ENCODE assay signal across 15 cellular contexts in genomic region chr1:64584479-64584878, GRCh38.
DNase-seq lines count a peak whose midpoint lies in the region; ATAC-seq, FAIRE-seq and TF ChIP-seq lines count a peak whose summit lies in the region.
"Had no signal": no experiment of that assay in that cellular context is flagged by ENCODE, and none has a peak within 500 bp of the region (broad histone marks: within the 10 kb centered on the region; RNA-seq: fewer than 3 reads in every experiment).

No MANE protein-coding gene starts in this region.

- H3K27me3 ChIP-seq in DND-41 (ENCODE audit: insufficient read depth, low read length, poor library complexity) (no peaks in the 10 kb centered on the region), bronchial epithelial cell (ENCODE audit: control insufficient read depth, insufficient read depth, low read length) (no peaks in the 10 kb centered on the region)

- H2AFZ ChIP-seq in DND-41 (ENCODE audit: low read depth, low read length) = no peak overlapping the region

- ATAC-seq in DND-41 (ENCODE audit: insufficient read depth, low read depth) (no peak), mucosa of descending colon (peak; percentile 49)
- ATAC-seq: natural killer cell treated with Interleukin-12 subunit alpha and Interleukin-12 subunit beta and Interleukin-15 and Interleukin-18, amount 100 ng/mL, for 72 hours; right cardiac atrium; stimulated activated naive CD8-positive, alpha-beta T cell treated with anti-CD3 and anti-CD28 coated beads, Interleukin-15, amount 100 ng/mL, for 72 hours; T-cell had no signal

- no peak overlapping the region for H3K4me3 ChIP-seq in DND-41 (ENCODE audit: low read depth in 1 of 2, low read length in 2 of 2)
- H3K4me3 ChIP-seq in LNCaP clone FGC (ENCODE audit: low read depth, low read length) = no peak overlapping the region
- no peak overlapping the region for H3K4me3 ChIP-seq in bronchial epithelial cell (ENCODE audit: low read depth, low read length)
- no peak overlapping the region for H3K4me3 ChIP-seq in mucosa of descending colon

- no peaks in the 10 kb centered on the region for H4K20me1 ChIP-seq in DND-41 (ENCODE audit: insufficient read depth, low read length)

- intact Hi-C loops in mucosa of descending colon (cut with DNase I, micrococcal nuclease) = no loop called here

- H3K27ac ChIP-seq in DND-41 (ENCODE audit: low read length) = no peak overlapping the region
- H3K27ac ChIP-seq: KMS-11 had no signal

- H3K9me3 ChIP-seq in DND-41 (ENCODE audit: insufficient read depth, low read length, severe bottlenecking) (no peaks in the 10 kb centered on the region), mucosa of descending colon (no peaks in the 10 kb centered on the region)

- no peak overlapping the region for H3K4me2 ChIP-seq in DND-41 (ENCODE audit: insufficient read depth, low read length)
- H3K4me2 ChIP-seq: KMS-11 had no signal

- FAIRE-seq in bronchial epithelial cell (lab: Jason Lieb, UNC) = no peak

- H3K36me3 ChIP-seq in DND-41 (ENCODE audit: insufficient read depth, low read length) = no peaks in the 10 kb centered on the region
- no peaks in the 10 kb centered on the region for H3K36me3 ChIP-seq in bronchial epithelial cell (ENCODE audit: control insufficient read depth, insufficient read depth, low read length)
- no peaks in the 10 kb centered on the region for H3K36me3 ChIP-seq in mucosa of descending colon (ENCODE audit: low read depth)

- TF ChIP-seq CTCF in DND-41 (IDR thresholded peaks at IDR 0.05; ENCODE audit: borderline replicate concordance, extremely low read depth, low read length, poor library complexity, severe bottlenecking) (peak; percentile 5), LNCaP clone FGC (IDR thresholded peaks at IDR 0.05; ENCODE audit: control insufficient read depth, extremely low read depth, insufficient read depth) (peak; percentile 46), bronchial epithelial cell (IDR thresholded peaks at IDR 0.05; ENCODE audit: insufficient read depth, low read length, severe bottlenecking) (peak; percentile 48), mucosa of descending colon (IDR thresholded peaks at IDR 0.05) (peak; percentile 10)

- no peak for DNase-seq in DND-41
- no peak for DNase-seq in LNCaP clone FGC (ENCODE audit: low read depth)
- peak; percentile 42 for DNase-seq in bronchial epithelial cell (ENCODE audit: low read depth)
- peak in 1 of 3 donors; percentile 29 for DNase-seq in mucosa of descending colon
- no peak for DNase-seq in stimulated activated CD4-positive, alpha-beta T cell treated with anti-CD3 and anti-CD28 coated beads, Interleukin-12 subunit alpha, Interleukin-12 subunit beta, amount 100 ng/mL, for 4 hours
- DNase-seq in effector CD4-positive, alpha-beta T cell = no peak
- no peak for DNase-seq in NCI-H526 (lab: John Stamatoyannopoulos, UW)
- DNase-seq: activated CD4-positive, alpha-beta T cell treated with anti-CD3 and anti-CD28 coated beads for 48 hours; amygdala; NCI-H2029 treated with DMSO at 0.1 percent for 48 hours; right cardiac atrium; stimulated activated naive CD8-positive, alpha-beta T cell treated with anti-CD3 and anti-CD28 coated beads, Interleukin-15, amount 100 ng/mL, for 72 hours; T-cell had no signal

- H3K4me1 ChIP-seq in DND-41 (ENCODE audit: insufficient read depth, low read length) (no peaks in the 10 kb centered on the region), mucosa of descending colon (ENCODE audit: low read depth) (no peaks in the 10 kb centered on the region)

- no peaks in the 10 kb centered on the region for H3K79me2 ChIP-seq in DND-41 (ENCODE audit: insufficient read depth, low read length)

- no peak overlapping the region for H3K9ac ChIP-seq in DND-41 (ENCODE audit: low read depth, low read length)
- H3K9ac ChIP-seq: KMS-11 had no signal
